Comparison of ENCODE assay signal across 1 cellular context in genomic region chr1:225668222-225668621, GRCh38.
TF ChIP-seq lines count a peak whose summit lies in the region.

No MANE protein-coding gene starts in this region.

TF ChIP-seq in HEK293, 187 proteins besides CTCF, POLR2A, EP300 and RAD21 (continued from another document):
- TF ChIP-seq, protein P1, sequence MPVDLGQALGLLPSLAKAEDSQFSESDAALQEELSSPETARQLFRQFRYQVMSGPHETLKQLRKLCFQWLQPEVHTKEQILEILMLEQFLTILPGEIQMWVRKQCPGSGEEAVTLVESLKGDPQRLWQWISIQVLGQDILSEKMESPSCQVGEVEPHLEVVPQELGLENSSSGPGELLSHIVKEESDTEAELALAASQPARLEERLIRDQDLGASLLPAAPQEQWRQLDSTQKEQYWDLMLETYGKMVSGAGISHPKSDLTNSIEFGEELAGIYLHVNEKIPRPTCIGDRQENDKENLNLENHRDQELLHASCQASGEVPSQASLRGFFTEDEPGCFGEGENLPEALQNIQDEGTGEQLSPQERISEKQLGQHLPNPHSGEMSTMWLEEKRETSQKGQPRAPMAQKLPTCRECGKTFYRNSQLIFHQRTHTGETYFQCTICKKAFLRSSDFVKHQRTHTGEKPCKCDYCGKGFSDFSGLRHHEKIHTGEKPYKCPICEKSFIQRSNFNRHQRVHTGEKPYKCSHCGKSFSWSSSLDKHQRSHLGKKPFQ (tag by site-specific recombination; IDR thresholded peaks at IDR 0.05) = no peak
- TF ChIP-seq ZNF140 (tag by site-specific recombination; IDR thresholded peaks at IDR 0.05) = no peak
- TF ChIP-seq KLF9 (tag by site-specific recombination; IDR thresholded peaks at IDR 0.05; ENCODE audit: low read depth) = no peak
- TF ChIP-seq ZBTB49 (tag by site-specific recombination; IDR thresholded peaks at IDR 0.05; ENCODE audit: low read depth) = no peak
- TF ChIP-seq ZNF138 (tag by site-specific recombination; IDR thresholded peaks at IDR 0.05; ENCODE audit: borderline replicate concordance) = no peak
- 0 out of 2 replicates have a peak, but pooled peaks have one; percentile 20 for TF ChIP-seq ZNF664 (tag by site-specific recombination; IDR thresholded peaks at IDR 0.05)
- TF ChIP-seq ZNF660 (tag by site-specific recombination; IDR thresholded peaks at IDR 0.05) = no peak
- no peak for TF ChIP-seq BCL6B (tag by site-specific recombination; IDR thresholded peaks at IDR 0.05)
TF ChIP-seq in HEK293: peak in this region for 4.
